In the genomic region with DNA sequence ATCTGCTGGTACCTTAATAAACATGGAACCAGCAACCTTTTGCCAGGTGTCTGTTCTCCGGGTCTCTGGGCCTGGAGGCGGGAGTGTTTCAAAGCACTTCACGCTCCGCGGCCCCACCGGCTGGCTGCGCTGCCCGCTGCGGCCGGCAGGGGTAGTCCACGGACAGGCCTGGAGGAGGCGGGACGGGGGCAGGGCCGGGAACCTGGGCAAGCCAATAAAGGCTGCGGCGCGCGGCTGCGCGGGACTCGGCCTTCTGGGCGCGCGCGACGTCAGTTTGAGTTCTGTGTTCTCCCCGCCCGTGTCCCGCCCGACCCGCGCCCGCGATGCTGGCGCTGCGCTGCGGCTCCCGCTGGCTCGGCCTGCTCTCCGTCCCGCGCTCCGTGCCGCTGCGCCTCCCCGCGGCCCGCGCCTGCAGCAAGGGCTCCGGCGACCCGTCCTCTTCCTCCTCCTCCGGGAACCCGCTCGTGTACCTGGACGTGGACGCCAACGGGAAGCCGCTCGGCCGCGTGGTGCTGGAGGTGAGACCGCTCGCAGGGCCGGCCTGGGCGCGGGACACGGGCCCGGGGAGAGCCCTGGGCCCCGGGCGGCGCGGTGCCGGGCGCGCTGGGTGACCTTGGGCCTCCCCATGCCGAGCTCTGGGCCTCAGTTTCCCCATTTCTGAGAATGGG, we compare ENCODE assay signal across 8 cellular contexts. TPM values are rescaled to one million over a fixed set of nuclear protein-coding genes. Genes with fewer than 3 reads are reported as not detected.
DNase-seq lines count a peak whose midpoint lies in the region; ATAC-seq and TF ChIP-seq lines count a peak whose summit lies in the region.

Gene PPIF (plus strand): TSS at position 244 of the 668 bp plus-strand sequence. CDS start 80 bp downstream, at position 324.

- TF ChIP-seq POLR2A in GM18951 (IDR thresholded peaks at IDR 0.05; ENCODE audit: extremely low read depth, insufficient read depth, insufficient read length): peak; percentile 95

- peak; percentile 81 for ATAC-seq in HG03175 (IDR thresholded peaks at IDR 0.05; ENCODE audit: unreplicated experiment)

- TF ChIP-seq CTCF in kidney epithelial cell (IDR thresholded peaks at IDR 0.05; ENCODE audit: insufficient read depth, low read length, poor library complexity, severe bottlenecking): peak; percentile 73

- in situ Hi-C loops in GM18951 (cut with MboI; ENCODE audit: low sequenced_read_pairs, unreplicated experiment): no loop called here

- DNase-seq in AML-193 (lab: John Stamatoyannopoulos, UW) (peak; percentile 80 to 82), NCI-H345 (lab: John Stamatoyannopoulos, UW) (peak; percentile 90), cerebellum (ENCODE audit: low spot score) (peak; percentile 95), kidney epithelial cell (ENCODE audit: low read depth) (no peak)
- peak; percentile 92 to 95 for DNase-seq in activated CD4-positive, alpha-beta T cell treated with anti-CD3 and anti-CD28 coated beads for 24 hours (ENCODE audit: low read depth in 2 of 2)
- peak; percentile 96 for DNase-seq in stimulated activated CD4-positive, alpha-beta T cell treated with anti-CD3 and anti-CD28 coated beads, Interleukin-15, amount 100 ng/mL, for 24 hours

- peak within 1 kb of the TSS; percentile 73 for H3K4me3 ChIP-seq in kidney epithelial cell (ENCODE audit: low read depth, low read length)

- H3K36me3 ChIP-seq in kidney epithelial cell (ENCODE audit: control insufficient read depth, insufficient read depth, low read length): peaks cover 2% of the 10 kb centered on the region

- no peaks in the 10 kb centered on the region for H3K27me3 ChIP-seq in kidney epithelial cell (ENCODE audit: control insufficient read depth, insufficient read depth, low read length)

RNA-seq across cellular contexts. Expression of gene PPIF, which starts in this region (rescaled TPM):
- total RNA-seq in cerebellum (10.9 TPM), kidney epithelial cell (71.7 and 80.6 TPM in 2 replicates)
